8 cellular contexts compared by ENCODE assay signal in genomic region chr3:56758539-56758981, GRCh38. TPM values are rescaled to one million over a fixed set of nuclear protein-coding genes. Genes with fewer than 3 reads are reported as not detected.
DNase-seq lines count a peak whose midpoint lies in the region; ATAC-seq, FAIRE-seq and TF ChIP-seq lines count a peak whose summit lies in the region.

No MANE protein-coding gene starts in this region.

- intact Hi-C loops in left ventricle myocardium inferior (cut with micrococcal nuclease) (no loop called here), left ventricle myocardium superior (cut with micrococcal nuclease) (no loop called here)

- DNase-seq in left ventricle myocardium inferior (no peak), left ventricle myocardium superior (no peak), RCC 7860 (ENCODE audit: low spot score) (peak; percentile 68), mesothelial cell of epicardium (ENCODE audit: low spot score in 2 of 2, unreplicated experiment in 2 of 2) (no peak), DMS 273 treated with DMSO at 0.1 percent for 48 hours (lab: John Stamatoyannopoulos, UW) (no peak), NCI-H748 treated with DMSO at 0.1 percent for 48 hours (lab: John Stamatoyannopoulos, UW) (no peak)

- peaks cover 23% of the 10 kb centered on the region for H3K36me3 Mint-ChIP-seq in brain
- H3K36me3 Mint-ChIP-seq in mesothelial cell of epicardium, result peaks cover 8% of the 10 kb centered on the region

- TF ChIP-seq CTCF in left ventricle myocardium inferior (IDR thresholded peaks at IDR 0.05; ENCODE audit: borderline replicate concordance), result no peak
- no peak for TF ChIP-seq CTCF in brain (conservative IDR thresholded peaks at IDR 0.05)
- no peak for TF ChIP-seq CTCF in mesothelial cell of epicardium (IDR thresholded peaks at IDR 0.05; ENCODE audit: unreplicated experiment)

- no peak overlapping the region for H3K4me3 ChIP-seq in left ventricle myocardium inferior

- H3K4me1 ChIP-seq in left ventricle myocardium inferior, result peaks cover 64% of the 10 kb centered on the region

- FAIRE-seq in RCC 7860 (lab: Jason Lieb, UNC), result peak; percentile 86

- H3K4me3 Mint-ChIP-seq in brain (peak overlapping the region in 2 of 5 experiments; percentile 16 to 70), mesothelial cell of epicardium (no peak overlapping the region)

- H3K27ac Mint-ChIP-seq in brain, result peak overlapping the region in 4 of 5 experiments; percentile 4 to 93 (median 48)
- H3K27ac Mint-ChIP-seq in mesothelial cell of epicardium, result peak overlapping the region; percentile 48

- ATAC-seq in left ventricle myocardium superior, result no peak
- ATAC-seq in HG02943 (IDR thresholded peaks at IDR 0.05; ENCODE audit: low read depth, unreplicated experiment), result peak; percentile 78

- no peaks in the 10 kb centered on the region for H3K9me3 ChIP-seq in left ventricle myocardium inferior (replicated peaks)

- peak overlapping the region; percentile 25 for H3K27ac ChIP-seq in left ventricle myocardium inferior (replicated peaks)

- H3K9me3 Mint-ChIP-seq in brain, result peaks cover 0 to 4% (median 0%) of the 10 kb centered on the region in 5 experiments
- H3K9me3 Mint-ChIP-seq in mesothelial cell of epicardium, result no peaks in the 10 kb centered on the region

- H3K27me3 Mint-ChIP-seq in brain (no peaks in the 10 kb centered on the region), mesothelial cell of epicardium (ENCODE audit: low read depth) (no peaks in the 10 kb centered on the region)

- no peaks in the 10 kb centered on the region for H3K27me3 ChIP-seq in left ventricle myocardium inferior (ENCODE audit: low read depth)

- H3K36me3 ChIP-seq in left ventricle myocardium inferior, result no peaks in the 10 kb centered on the region

- H3K4me1 Mint-ChIP-seq in brain, result peaks cover 34% of the 10 kb centered on the region
- peaks cover 13% of the 10 kb centered on the region for H3K4me1 Mint-ChIP-seq in mesothelial cell of epicardium

RNA-seq across cellular contexts. Expression of gene ARHGEF3, which starts 43.2 kb away (rescaled TPM):
- total RNA-seq in left ventricle myocardium inferior, result 16.5 TPM
- total RNA-seq in left ventricle myocardium superior, result 17.6 TPM
- 7.3 TPM for polyA plus RNA-seq in brain (ENCODE audit: insufficient read depth, low read depth, low replicate concordance)
- 28.7 to 31.7 TPM (median 29.0 TPM) in 3 replicates for total RNA-seq in mesothelial cell of epicardium
